ENCODE assay signal across 8 cellular contexts in genomic region chr16:57300387-57301125, GRCh38. TPM values are rescaled to one million over a fixed set of nuclear protein-coding genes. Genes with fewer than 3 reads are reported as not detected.
DNase-seq lines count a peak whose midpoint lies in the region; ATAC-seq lines count a peak whose summit lies in the region.

No MANE protein-coding gene starts in this region.

- H3K27ac Mint-ChIP-seq in activated CD4-positive, alpha-beta T cell treated with anti-CD3 and anti-CD28 coated beads, Interleukin-2, amount 10 ng/mL, durations not matched to agents 24 days and 14 days = peak overlapping the region; percentile 30

- intact Hi-C loops in activated CD4-positive, alpha-beta T cell treated with anti-CD3 and anti-CD28 coated beads, Interleukin-2, amount 10 ng/mL, durations not matched to agents 24 days and 14 days (cut with micrococcal nuclease) = loop anchor here (1.0 to 10.0 kb wide), 12 partner anchors 16 to 1434 kb away; partner anchors contain the start of genes ARL2BP, CCDC102A, CIAPIN1 and COQ9
- intact Hi-C loops in left colon (cut with DNase I, micrococcal nuclease) = loop anchor here (2.0 to 5.0 kb wide), 2 partner anchors 116 to 117 kb away; no protein-coding TSS in a partner anchor

- ATAC-seq in GM19372 (IDR thresholded peaks at IDR 0.05; ENCODE audit: low read depth, unreplicated experiment) = peak; percentile 83
- ATAC-seq in HG03520 (IDR thresholded peaks at IDR 0.05; ENCODE audit: unreplicated experiment) = peak; percentile 84
- ATAC-seq in left colon = peak; percentile 88

- no peaks in the 10 kb centered on the region for H3K36me3 Mint-ChIP-seq in activated CD4-positive, alpha-beta T cell treated with anti-CD3 and anti-CD28 coated beads, Interleukin-2, amount 10 ng/mL, durations not matched to agents 24 days and 14 days (ENCODE audit: low read depth)

- no peaks in the 10 kb centered on the region for H3K27me3 Mint-ChIP-seq in activated CD4-positive, alpha-beta T cell treated with anti-CD3 and anti-CD28 coated beads, Interleukin-2, amount 10 ng/mL, durations not matched to agents 24 days and 14 days

- H3K4me1 Mint-ChIP-seq in activated CD4-positive, alpha-beta T cell treated with anti-CD3 and anti-CD28 coated beads, Interleukin-2, amount 10 ng/mL, durations not matched to agents 24 days and 14 days = peaks cover 23% of the 10 kb centered on the region

- H3K4me3 Mint-ChIP-seq in activated CD4-positive, alpha-beta T cell treated with anti-CD3 and anti-CD28 coated beads, Interleukin-2, amount 10 ng/mL, durations not matched to agents 24 days and 14 days = no peak overlapping the region

- H3K9me3 Mint-ChIP-seq in activated CD4-positive, alpha-beta T cell treated with anti-CD3 and anti-CD28 coated beads, Interleukin-2, amount 10 ng/mL, durations not matched to agents 24 days and 14 days = no peaks in the 10 kb centered on the region

- DNase-seq in C1 segment of cervical spinal cord (lab: John Stamatoyannopoulos, UW) (peak; percentile 77 to 100 (median 99)), NCI-H526 (lab: John Stamatoyannopoulos, UW) (peak; percentile 96 to 97), dedifferentiated amniotic fluid mesenchymal stem cell (ENCODE audit: extremely low spot score) (peak; percentile 99), left colon (peak; percentile 98 to 99)
- DNase-seq in activated CD4-positive, alpha-beta T cell treated with anti-CD3 and anti-CD28 coated beads, Interleukin-2, amount 10 ng/mL, durations not matched to agents 24 days and 14 days = peak; percentile 100
- peak; percentile 94 to 96 (median 95) for DNase-seq in stimulated activated CD4-positive, alpha-beta T cell treated with anti-CD3 and anti-CD28 coated beads, Interleukin-1b, Interleukin-23, amount 100 ng/mL, for 24 hours (ENCODE audit: low read depth in 4 of 4, low spot score in 1 of 4)

RNA-seq across cellular contexts. Expression of gene PLLP, which starts 16.1 kb away (rescaled TPM):
- total RNA-seq in activated CD4-positive, alpha-beta T cell treated with anti-CD3 and anti-CD28 coated beads, Interleukin-2, amount 10 ng/mL, durations not matched to agents 24 days and 14 days = not detected in 2 replicates
- 10 to 100 TPM; 15.8 to 18.1 TPM for total RNA-seq in left colon

RNA-seq across cellular contexts. Expression of gene ARL2BP, which starts 55.5 kb away (rescaled TPM):
- total RNA-seq in activated CD4-positive, alpha-beta T cell treated with anti-CD3 and anti-CD28 coated beads, Interleukin-2, amount 10 ng/mL, durations not matched to agents 24 days and 14 days = 24.9 and 26.7 TPM in 2 replicates
- 10 to 100 TPM; 32.3 to 35.3 TPM for total RNA-seq in left colon

RNA-seq across cellular contexts. Expression of gene CCL22, which starts 58.0 kb away (rescaled TPM):
- total RNA-seq in activated CD4-positive, alpha-beta T cell treated with anti-CD3 and anti-CD28 coated beads, Interleukin-2, amount 10 ng/mL, durations not matched to agents 24 days and 14 days = 14.1 and 14.6 TPM in 2 replicates
- under 1 TPM in 1 of 2 donors, not detected in 1; 0.45 TPM for total RNA-seq in left colon

Comparison
In these comparisons a context has a peak if more than half of its experiments do, and no peak if none do; other contexts are left out.
1. Peak in every context shown above with its lines: DNase-seq and ATAC-seq.
2. RNA of gene PLLP, which starts 16.1 kb away (total RNA-seq): 15.8 to 18.1 TPM in left colon; not detected in activated CD4-positive, alpha-beta T cell treated with anti-CD3 and anti-CD28 coated beads, Interleukin-2, amount 10 ng/mL, durations not matched to agents 24 days and 14 days; every median in the first group is over 10 times any median in the second.
3. RNA of gene CCL22, which starts 58.0 kb away (total RNA-seq): 14.1 to 14.6 TPM in activated CD4-positive, alpha-beta T cell treated with anti-CD3 and anti-CD28 coated beads, Interleukin-2, amount 10 ng/mL, durations not matched to agents 24 days and 14 days; 0.45 TPM in left colon; every median in the first group is over 10 times any median in the second.